Comparison of ENCODE assay signal across 17 cellular contexts in the genomic region with DNA sequence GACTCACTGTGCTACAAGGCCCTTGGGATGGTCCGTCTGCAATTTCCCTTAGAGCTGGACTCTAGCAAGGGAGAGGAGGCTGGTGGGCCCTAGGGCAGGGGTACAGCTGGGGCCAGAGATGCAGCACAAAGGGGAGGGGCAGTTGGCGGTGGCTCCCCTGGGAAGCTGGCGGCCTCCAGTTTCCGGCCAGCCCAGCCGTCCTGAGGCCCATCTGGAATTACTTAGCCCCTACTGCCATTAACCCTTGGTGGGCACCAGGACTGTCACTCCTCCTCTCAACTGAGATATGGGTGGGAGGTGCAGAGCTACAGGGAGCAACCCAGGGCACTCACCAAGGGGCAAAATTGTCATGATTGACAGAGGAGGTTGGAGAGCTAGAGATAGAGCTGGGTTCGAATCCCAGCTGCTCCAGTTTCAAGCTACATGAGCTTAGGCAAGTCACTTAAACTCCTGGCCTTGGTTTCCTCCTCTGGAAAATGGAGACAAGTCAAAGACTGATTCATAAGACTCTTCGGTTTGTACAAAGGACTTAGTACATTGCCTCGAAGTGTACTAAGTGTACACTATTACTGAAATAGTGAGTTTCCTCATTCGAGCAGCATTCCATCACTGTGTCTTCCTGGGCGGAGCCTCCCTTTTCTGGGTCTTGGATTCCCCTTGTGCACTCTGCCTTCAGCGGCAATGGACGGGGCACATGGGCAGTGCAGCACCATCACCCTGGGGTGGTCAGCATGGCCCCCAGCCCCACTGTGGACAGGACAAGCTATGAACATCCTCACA. TPM values are rescaled to one million over a fixed set of nuclear protein-coding genes. Genes with fewer than 3 reads are reported as not detected.
DNase-seq lines count a peak whose midpoint lies in the region; ATAC-seq, FAIRE-seq and TF ChIP-seq lines count a peak whose summit lies in the region.
"Had no signal": no experiment of that assay in that cellular context is flagged by ENCODE, and none has a peak within 500 bp of the region (broad histone marks: within the 10 kb centered on the region; RNA-seq: fewer than 3 reads in every experiment).

No MANE protein-coding gene starts in this region.

- DNase-seq in A673 (ENCODE audit: low spot score) (no peak), SK-N-DZ (ENCODE audit: low spot score) (peak; percentile 88), fibroblast of mammary gland (ENCODE audit: low read depth) (peak; percentile 72), osteoblast (ENCODE audit: insufficient read length, low spot score, missing footprints) (peak; percentile 90), pancreas (no peak), germinal center (ENCODE audit: low spot score) (no peak)
- DNase-seq: activated CD4-positive, alpha-beta T cell treated with anti-CD3 and anti-CD28 coated beads for 1 hour; cortex of kidney; hippocampal formation; NCI-H1105 treated with DMSO at 0.1 percent for 48 hours; NCI-H774 had no signal

- peak overlapping the region; percentile 22 for H3K4me2 ChIP-seq in osteoblast (ENCODE audit: insufficient read depth, low read length)

- intact Hi-C loops in A673 (cut with micrococcal nuclease; ENCODE audit: unreplicated experiment) = no loop called here
- intact Hi-C loops in pancreas (cut with DNase I) = no loop called here

- no peaks in the 10 kb centered on the region for H3K9me3 ChIP-seq in A673 (ENCODE audit: low read depth, low read length, poor library complexity, severe bottlenecking)
- no peaks in the 10 kb centered on the region for H3K9me3 ChIP-seq in osteoblast (ENCODE audit: low read depth, low read length)
- no peaks in the 10 kb centered on the region for H3K9me3 ChIP-seq in pancreas

- H3K79me2 ChIP-seq in osteoblast (ENCODE audit: insufficient read depth, low read length) = peaks cover 21% of the 10 kb centered on the region

- H3K4me3 ChIP-seq in A673 (ENCODE audit: low read depth, low read length, poor library complexity, severe bottlenecking) (no peak overlapping the region), fibroblast of mammary gland (ENCODE audit: control insufficient read depth, low read depth, low read length) (no peak overlapping the region), osteoblast (ENCODE audit: insufficient read depth, low read length) (peak overlapping the region; percentile 17), pancreas (no peak overlapping the region)

- no peak for TF ChIP-seq CTCF in A673 (conservative IDR thresholded peaks at IDR 0.05; ENCODE audit: low read depth, low read length)
- TF ChIP-seq CTCF in fibroblast of mammary gland (conservative IDR thresholded peaks at IDR 0.05; ENCODE audit: control insufficient read depth, insufficient read depth, low read depth, low read length) = no peak
- no peak for TF ChIP-seq CTCF in osteoblast (IDR thresholded peaks at IDR 0.05; ENCODE audit: extremely low read depth, low read depth, low read length)
- TF ChIP-seq CTCF in pancreas (IDR thresholded peaks at IDR 0.05) = no peak

- POLR2A ChIA-PET in A673 (lab: Charles Lee; ENCODE audit: low non-redundant PET) = interaction anchor here (0.5 kb wide), 1 partner anchor 256 kb away, joined by 7 read pairs; no protein-coding TSS in a partner anchor

- WGBS in pancreas, 2 donors = 61 to 65% methylated on average over 12 of the region's 12 CpGs

- peak overlapping the region; percentile 77 for H2AFZ ChIP-seq in osteoblast (ENCODE audit: low read length)

- no peak for ATAC-seq in HG02763 (IDR thresholded peaks at IDR 0.05; ENCODE audit: unreplicated experiment)
- ATAC-seq in pancreas = no peak
- no peak for ATAC-seq in GM18520 (IDR thresholded peaks at IDR 0.05; ENCODE audit: unreplicated experiment)
- ATAC-seq: stimulated activated effector memory CD8-positive, alpha-beta T cell treated with anti-CD3 and anti-CD28 coated beads, Interleukin-12 subunit alpha, Interleukin-12 subunit beta, amount 100 ng/mL, for 72 hours had no signal

- CTCF ChIA-PET in A673 (lab: Charles Lee) = no interaction called here

- H3K27ac ChIP-seq in A673 (ENCODE audit: low read depth, low read length, poor library complexity, severe bottlenecking) = peak overlapping the region; percentile 20
- peak overlapping the region; percentile 83 for H3K27ac ChIP-seq in osteoblast (ENCODE audit: low read depth, low read length)
- no peak overlapping the region for H3K27ac ChIP-seq in pancreas

- peaks cover 8% of the 10 kb centered on the region for H4K20me1 ChIP-seq in osteoblast (ENCODE audit: insufficient read depth, low read length)

- peaks cover 60% of the 10 kb centered on the region for H3K4me1 ChIP-seq in A673 (ENCODE audit: insufficient read depth, low read length, poor library complexity, severe bottlenecking)
- peaks cover 58% of the 10 kb centered on the region for H3K4me1 ChIP-seq in osteoblast (ENCODE audit: insufficient read depth, low read length)
- no peaks in the 10 kb centered on the region for H3K4me1 ChIP-seq in pancreas

- no peak for FAIRE-seq in pancreas (lab: Jason Lieb, UNC)

- H3K27me3 ChIP-seq in A673 (replicated peaks; ENCODE audit: insufficient read depth, low read depth, low read length, poor library complexity) (no peaks in the 10 kb centered on the region), osteoblast (ENCODE audit: insufficient read depth, low read length) (no peaks in the 10 kb centered on the region), pancreas (no peaks in the 10 kb centered on the region)

- no TSS peak for BruUV-seq in A673 (replicated peaks; lab: Mats Ljungman, UMichigan)

- H3K36me3 ChIP-seq in A673 (ENCODE audit: insufficient read depth, low read length, poor library complexity, severe bottlenecking) = no peaks in the 10 kb centered on the region
- peaks cover 7% of the 10 kb centered on the region for H3K36me3 ChIP-seq in osteoblast (ENCODE audit: insufficient read depth, low read length)
- H3K36me3 ChIP-seq in pancreas = no peaks in the 10 kb centered on the region

RNA-seq across cellular contexts. Expression of gene PDGFRB, which starts 2.7 kb away (rescaled TPM):
- total RNA-seq in A673 (2021) (25.9 and 58.3 TPM in 2 replicates), osteoblast (531 and 567 TPM in 2 replicates), pancreas (10 to 100 TPM in 4 of 6 donors, 1 to 10 TPM in 2; 7.2 to 48.6 (median 15.6) TPM)
- 9.7 and 10.5 TPM in 2 replicates for polyA plus RNA-seq in SK-N-DZ (2014; cell fraction: cytosol; rRNA removed)
- polyA plus RNA-seq in SK-N-DZ (2014; cell fraction: nucleus; rRNA removed) = 13.0 and 23.0 TPM in 2 replicates
- 10 to 100 TPM; 11.5 to 17.0 TPM for polyA plus RNA-seq in pancreas

RNA-seq across cellular contexts. Expression of gene CDX1, which starts 8.2 kb away (rescaled TPM):
- total RNA-seq in A673 (2021) = not detected in 2 replicates
- polyA plus RNA-seq in SK-N-DZ (2014; cell fraction: cytosol; rRNA removed) = not detected in 2 replicates
- polyA plus RNA-seq in SK-N-DZ (2014; cell fraction: nucleus; rRNA removed) = 0.12 TPM in 1 of 2 replicates, not detected in the other
- 0.29 and 0.36 TPM in 2 replicates for total RNA-seq in osteoblast
- total RNA-seq in pancreas = under 1 TPM in 2 of 6 donors, not detected in 4; 0.13 to 0.16 TPM
- under 1 TPM in 1 of 2 donors, not detected in 1; 0.19 TPM for polyA plus RNA-seq in pancreas
- total RNA-seq: activated T-helper 2 cell treated with anti-CD3 and anti-CD28 coated beads, Interferon-gamma antibody, Interleukin-2, Interleukin-4, amounts not matched to agents 10 μg/mL and 5 μg/mL and 100 μg/mL, durations not matched to agents 14 hours and 24 hours and 36 hours; G401 had no signal

RNA-seq across cellular contexts. Expression of gene SLC6A7, which starts 31.5 kb away (rescaled TPM):
- total RNA-seq in A673 (2021) = not detected in 2 replicates
- polyA plus RNA-seq in SK-N-DZ (2014; cell fraction: cytosol; rRNA removed) = not detected in 2 replicates
- not detected in 2 replicates for polyA plus RNA-seq in SK-N-DZ (2014; cell fraction: nucleus; rRNA removed)
- under 0.01 TPM in 1 of 2 replicates, not detected in the other for total RNA-seq in osteoblast
- not detected for total RNA-seq in pancreas
- polyA plus RNA-seq in pancreas = not detected
- total RNA-seq: activated T-helper 2 cell treated with anti-CD3 and anti-CD28 coated beads, Interferon-gamma antibody, Interleukin-2, Interleukin-4, amounts not matched to agents 10 μg/mL and 5 μg/mL and 100 μg/mL, durations not matched to agents 14 hours and 24 hours and 36 hours; G401; mucosa of gallbladder had no signal

Comparison
In these comparisons a context has a peak if more than half of its experiments do, and no peak if none do; other contexts are left out.
1. DNase-seq: peak in SK-N-DZ (single experiment), fibroblast of mammary gland (single experiment) and osteoblast (single experiment); none in A673 (single experiment), pancreas (0 of 6) and germinal center (single experiment).
2. H3K27ac ChIP-seq: peak in A673 (single experiment) and osteoblast (single experiment); none in pancreas (0 of 4).